Comparison of ENCODE assay signal across 18 cellular contexts in the genomic region with DNA sequence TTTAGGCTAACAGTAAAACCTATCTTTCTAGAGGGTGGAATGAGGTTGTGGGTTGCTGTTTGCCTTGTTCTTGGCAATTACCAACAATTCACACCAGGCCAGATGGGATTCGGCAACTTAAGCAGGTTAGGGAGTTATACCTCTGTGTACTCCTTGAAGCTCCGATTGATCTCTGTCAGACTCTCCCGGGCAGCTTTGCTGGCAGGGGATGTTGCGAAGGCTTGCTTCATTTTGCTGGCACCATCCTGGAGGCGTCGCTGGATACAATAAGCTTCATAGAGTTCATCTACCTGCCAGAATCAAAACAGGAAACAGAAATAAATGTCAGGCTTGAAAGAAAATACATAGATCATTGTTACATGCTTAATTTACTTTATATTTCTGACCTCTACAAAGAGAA.
DNase-seq lines count a peak whose midpoint lies in the region; ATAC-seq and TF ChIP-seq lines count a peak whose summit lies in the region.
"Had no signal": no experiment of that assay in that cellular context is flagged by ENCODE, and none has a peak within 500 bp of the region (broad histone marks: within the 10 kb centered on the region; RNA-seq: fewer than 3 reads in every experiment).

No MANE protein-coding gene starts in this region.

- POLR2A ChIA-PET in activated CD4-positive, alpha-beta T cell treated with anti-CD3 and anti-CD28 coated beads, Interleukin-2, amount 10 ng/mL, durations not matched to agents 7 days and 5 days (lab: Charles Lee): no interaction called here

- H3K9me3 Mint-ChIP-seq in activated CD4-positive, alpha-beta T cell treated with anti-CD3 and anti-CD28 coated beads, Interleukin-2, amount 10 ng/mL, durations not matched to agents 7 days and 5 days: no peaks in the 10 kb centered on the region
- H3K9me3 Mint-ChIP-seq in IgD-negative memory B cell: no peaks in the 10 kb centered on the region
- no peaks in the 10 kb centered on the region for H3K9me3 Mint-ChIP-seq in activated T-helper 17 cell treated with anti-CD3 and anti-CD28 coated beads, Interleukin-2, amount 50 U/mL, for 72 hours

- H3K36me3 Mint-ChIP-seq in activated CD4-positive, alpha-beta T cell treated with anti-CD3 and anti-CD28 coated beads, Interleukin-2, amount 10 ng/mL, durations not matched to agents 7 days and 5 days (ENCODE audit: low read depth): peaks cover 87% of the 10 kb centered on the region
- H3K36me3 Mint-ChIP-seq in IgD-negative memory B cell: peaks cover 5% of the 10 kb centered on the region
- H3K36me3 Mint-ChIP-seq in activated T-helper 17 cell treated with anti-CD3 and anti-CD28 coated beads, Interleukin-2, amount 50 U/mL, for 72 hours (ENCODE audit: low read depth): peaks cover 97% of the 10 kb centered on the region

- peaks cover 5% of the 10 kb centered on the region for H3K9me3 ChIP-seq in neutrophil
- H3K9me3 ChIP-seq: left ventricle myocardium inferior, spleen, vagina had no signal

- H3K4me3 ChIP-seq in neutrophil (ENCODE audit: low read depth in 1 of 2, low read length in 1 of 2) (no peak overlapping the region), H7 (ENCODE audit: insufficient read depth, low read depth, low read length) (no peak overlapping the region)
- H3K4me3 ChIP-seq: left ventricle myocardium inferior, spleen, vagina had no signal

- H3K27ac ChIP-seq in neutrophil: peak overlapping the region; percentile 11
- H3K27ac ChIP-seq: foreskin keratinocyte, KMS-11, left ventricle myocardium inferior, vagina had no signal

- no peak for TF ChIP-seq CTCF in neutrophil (IDR thresholded peaks at IDR 0.05)

- no peak for DNase-seq in activated CD4-positive, alpha-beta T cell treated with anti-CD3 and anti-CD28 coated beads, Interleukin-2, amount 10 ng/mL, durations not matched to agents 7 days and 5 days
- no peak for DNase-seq in activated CD4-positive, alpha-beta T cell treated with anti-CD3 and anti-CD28 coated beads for 48 hours
- DNase-seq in H7: no peak
- DNase-seq in NCI-H748 (lab: John Stamatoyannopoulos, UW; ENCODE audit: unreplicated experiment): no peak
- DNase-seq in SHP77 treated with DMSO at 0.1 percent for 48 hours (lab: John Stamatoyannopoulos, UW): no peak
- DNase-seq: aorta, Calu3, foreskin keratinocyte, left ventricle myocardium inferior, NCI-H1105 treated with DMSO at 0.1 percent for 48 hours, spleen had no signal

- H3K27ac Mint-ChIP-seq in activated CD4-positive, alpha-beta T cell treated with anti-CD3 and anti-CD28 coated beads, Interleukin-2, amount 10 ng/mL, durations not matched to agents 7 days and 5 days: peak overlapping the region; percentile 72
- peak overlapping the region; percentile 23 to 85 (median 73) for H3K27ac Mint-ChIP-seq in IgD-negative memory B cell
- H3K27ac Mint-ChIP-seq in activated T-helper 17 cell treated with anti-CD3 and anti-CD28 coated beads, Interleukin-2, amount 50 U/mL, for 72 hours: peak overlapping the region; percentile 67
- H3K27ac Mint-ChIP-seq: progenitor cell of endocrine pancreas had no signal

- no peak for ATAC-seq in activated T-helper 17 cell treated with anti-CD3 and anti-CD28 coated beads, Interleukin-2, amount 50 U/mL, for 72 hours (replicated peaks)
- ATAC-seq: foreskin keratinocyte, Panc1 had no signal

- peaks cover 100% of the 10 kb centered on the region for H3K36me3 ChIP-seq in neutrophil
- no peaks in the 10 kb centered on the region for H3K36me3 ChIP-seq in H7 (replicated peaks; ENCODE audit: control insufficient read depth, insufficient read depth, low read length)

- H3K4me1 Mint-ChIP-seq in activated CD4-positive, alpha-beta T cell treated with anti-CD3 and anti-CD28 coated beads, Interleukin-2, amount 10 ng/mL, durations not matched to agents 7 days and 5 days: peaks cover 73% of the 10 kb centered on the region
- H3K4me1 Mint-ChIP-seq in IgD-negative memory B cell: peaks cover 44 to 66% (median 64%) of the 10 kb centered on the region in 3 donors
- peaks cover 38% of the 10 kb centered on the region for H3K4me1 Mint-ChIP-seq in activated T-helper 17 cell treated with anti-CD3 and anti-CD28 coated beads, Interleukin-2, amount 50 U/mL, for 72 hours

- no peak overlapping the region for H3K4me3 Mint-ChIP-seq in activated CD4-positive, alpha-beta T cell treated with anti-CD3 and anti-CD28 coated beads, Interleukin-2, amount 10 ng/mL, durations not matched to agents 7 days and 5 days
- peak overlapping the region in 2 of 4 donors; percentile 23 to 45 for H3K4me3 Mint-ChIP-seq in IgD-negative memory B cell
- H3K4me3 Mint-ChIP-seq in activated T-helper 17 cell treated with anti-CD3 and anti-CD28 coated beads, Interleukin-2, amount 50 U/mL, for 72 hours: no peak overlapping the region

- H3K27me3 ChIP-seq in neutrophil (no peaks in the 10 kb centered on the region), H7 (ENCODE audit: control insufficient read depth, insufficient read depth, low read length) (no peaks in the 10 kb centered on the region)
- H3K27me3 ChIP-seq: spleen, vagina had no signal

- H3K4me1 ChIP-seq in neutrophil (ENCODE audit: control insufficient read depth in 1 of 2, insufficient read depth in 1 of 2, low read depth in 1 of 2, low read length in 1 of 2): peaks cover 14 to 23% of the 10 kb centered on the region in 2 experiments
- H3K4me1 ChIP-seq: foreskin keratinocyte, left ventricle myocardium inferior had no signal

- H3K27me3 Mint-ChIP-seq in activated CD4-positive, alpha-beta T cell treated with anti-CD3 and anti-CD28 coated beads, Interleukin-2, amount 10 ng/mL, durations not matched to agents 7 days and 5 days: no peaks in the 10 kb centered on the region
- H3K27me3 Mint-ChIP-seq in IgD-negative memory B cell: no peaks in the 10 kb centered on the region
- H3K27me3 Mint-ChIP-seq in activated T-helper 17 cell treated with anti-CD3 and anti-CD28 coated beads, Interleukin-2, amount 50 U/mL, for 72 hours: no peaks in the 10 kb centered on the region
- H3K27me3 Mint-ChIP-seq: progenitor cell of endocrine pancreas had no signal

- CTCF ChIA-PET in activated CD4-positive, alpha-beta T cell treated with anti-CD3 and anti-CD28 coated beads, Interleukin-2, amount 10 ng/mL, durations not matched to agents 7 days and 5 days (lab: Charles Lee): interaction anchor here (0.6 to 1.4 kb wide), 3 partner anchors 55 to 204 kb away, joined by 3 read pairs; no protein-coding TSS in a partner anchor
